In the genomic region with DNA sequence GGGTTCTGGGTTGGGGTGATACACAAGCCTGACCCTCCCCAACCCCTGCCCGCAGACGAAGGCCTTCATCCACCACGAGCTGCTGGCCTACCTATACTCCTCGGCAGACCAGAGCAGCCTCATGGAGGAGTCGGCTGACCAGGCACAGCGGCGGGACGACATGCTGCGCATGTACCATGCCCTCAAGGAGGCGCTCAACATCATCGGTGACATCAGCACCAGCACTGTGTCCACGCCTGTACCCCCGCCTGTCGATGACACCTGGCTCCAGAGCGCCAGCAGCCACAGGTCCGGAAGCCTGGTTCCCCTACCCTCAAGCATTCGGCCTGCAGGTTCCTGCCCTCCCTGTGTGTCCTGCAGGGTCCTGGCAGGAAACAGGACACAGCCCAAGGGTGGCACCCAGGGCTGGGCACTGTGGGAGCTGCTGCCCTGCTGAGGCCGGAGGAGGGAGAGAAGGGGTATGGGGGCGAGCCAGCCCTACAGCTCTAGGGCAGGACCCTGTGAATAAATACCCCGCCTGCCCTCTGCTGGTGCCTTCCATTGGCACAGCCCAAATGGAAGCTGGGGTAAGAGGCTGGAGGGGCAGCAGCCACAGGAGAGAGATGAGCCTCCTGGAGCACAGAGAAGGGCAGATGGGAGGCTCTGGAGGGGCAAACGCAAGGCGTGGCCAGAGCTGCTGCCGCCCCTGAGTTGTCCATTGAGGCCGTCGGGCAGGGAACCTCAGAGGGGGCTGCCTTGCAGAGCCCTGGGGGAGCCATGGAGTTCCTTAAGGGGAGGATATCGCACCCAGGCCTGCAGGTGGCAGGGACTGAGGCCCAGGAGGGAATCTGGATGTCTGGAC, we compare ENCODE assay signal across 2 cellular contexts.
TF ChIP-seq lines count a peak whose summit lies in the region.

No MANE protein-coding gene starts in this region.

TF ChIP-seq in Ishikawa, 13 proteins besides CTCF, POLR2A, EP300 and RAD21:
- no peak for TF ChIP-seq TCF12 (IDR thresholded peaks at IDR 0.05; ENCODE audit: low read depth)
- TF ChIP-seq, protein P1, sequence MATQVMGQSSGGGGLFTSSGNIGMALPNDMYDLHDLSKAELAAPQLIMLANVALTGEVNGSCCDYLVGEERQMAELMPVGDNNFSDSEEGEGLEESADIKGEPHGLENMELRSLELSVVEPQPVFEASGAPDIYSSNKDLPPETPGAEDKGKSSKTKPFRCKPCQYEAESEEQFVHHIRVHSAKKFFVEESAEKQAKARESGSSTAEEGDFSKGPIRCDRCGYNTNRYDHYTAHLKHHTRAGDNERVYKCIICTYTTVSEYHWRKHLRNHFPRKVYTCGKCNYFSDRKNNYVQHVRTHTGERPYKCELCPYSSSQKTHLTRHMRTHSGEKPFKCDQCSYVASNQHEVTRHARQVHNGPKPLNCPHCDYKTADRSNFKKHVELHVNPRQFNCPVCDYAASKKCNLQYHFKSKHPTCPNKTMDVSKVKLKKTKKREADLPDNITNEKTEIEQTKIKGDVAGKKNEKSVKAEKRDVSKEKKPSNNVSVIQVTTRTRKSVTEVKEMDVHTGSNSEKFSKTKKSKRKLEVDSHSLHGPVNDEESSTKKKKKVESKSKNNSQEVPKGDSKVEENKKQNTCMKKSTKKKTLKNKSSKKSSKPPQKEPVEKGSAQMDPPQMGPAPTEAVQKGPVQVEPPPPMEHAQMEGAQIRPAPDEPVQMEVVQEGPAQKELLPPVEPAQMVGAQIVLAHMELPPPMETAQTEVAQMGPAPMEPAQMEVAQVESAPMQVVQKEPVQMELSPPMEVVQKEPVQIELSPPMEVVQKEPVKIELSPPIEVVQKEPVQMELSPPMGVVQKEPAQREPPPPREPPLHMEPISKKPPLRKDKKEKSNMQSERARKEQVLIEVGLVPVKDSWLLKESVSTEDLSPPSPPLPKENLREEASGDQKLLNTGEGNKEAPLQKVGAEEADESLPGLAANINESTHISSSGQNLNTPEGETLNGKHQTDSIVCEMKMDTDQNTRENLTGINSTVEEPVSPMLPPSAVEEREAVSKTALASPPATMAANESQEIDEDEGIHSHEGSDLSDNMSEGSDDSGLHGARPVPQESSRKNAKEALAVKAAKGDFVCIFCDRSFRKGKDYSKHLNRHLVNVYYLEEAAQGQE (IDR thresholded peaks at IDR 0.05; ENCODE audit: low read depth) = no peak
- no peak for TF ChIP-seq CEBPB (IDR thresholded peaks at IDR 0.05)
- TF ChIP-seq YY1 (IDR thresholded peaks at IDR 0.05; ENCODE audit: low read depth) = no peak
- TF ChIP-seq TEAD4 (IDR thresholded peaks at IDR 0.05) = no peak
- no peak for TF ChIP-seq CREB1 (IDR thresholded peaks at IDR 0.05; ENCODE audit: low read depth)
- no peak for TF ChIP-seq EGR1 (IDR thresholded peaks at IDR 0.05)
- TF ChIP-seq FOXM1 (IDR thresholded peaks at IDR 0.05; ENCODE audit: borderline replicate concordance, low read depth) = no peak
- TF ChIP-seq, protein P2, sequence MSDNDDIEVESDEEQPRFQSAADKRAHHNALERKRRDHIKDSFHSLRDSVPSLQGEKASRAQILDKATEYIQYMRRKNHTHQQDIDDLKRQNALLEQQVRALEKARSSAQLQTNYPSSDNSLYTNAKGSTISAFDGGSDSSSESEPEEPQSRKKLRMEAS (IDR thresholded peaks at IDR 0.05) = no peak
- TF ChIP-seq TAF1 (IDR thresholded peaks at IDR 0.05; ENCODE audit: low read depth) = no peak
- TF ChIP-seq NFIC (IDR thresholded peaks at IDR 0.05) = no peak
- no peak for TF ChIP-seq ZBTB7A (IDR thresholded peaks at IDR 0.05; ENCODE audit: low read depth)
- TF ChIP-seq, protein P3, sequence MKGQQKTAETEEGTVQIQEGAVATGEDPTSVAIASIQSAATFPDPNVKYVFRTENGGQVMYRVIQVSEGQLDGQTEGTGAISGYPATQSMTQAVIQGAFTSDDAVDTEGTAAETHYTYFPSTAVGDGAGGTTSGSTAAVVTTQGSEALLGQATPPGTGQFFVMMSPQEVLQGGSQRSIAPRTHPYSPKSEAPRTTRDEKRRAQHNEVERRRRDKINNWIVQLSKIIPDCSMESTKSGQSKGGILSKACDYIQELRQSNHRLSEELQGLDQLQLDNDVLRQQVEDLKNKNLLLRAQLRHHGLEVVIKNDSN (IDR thresholded peaks at IDR 0.05) = no peak

TF ChIP-seq in K562, 482 proteins besides CTCF, POLR2A, EP300 and RAD21:
- TF ChIP-seq, protein P4, sequence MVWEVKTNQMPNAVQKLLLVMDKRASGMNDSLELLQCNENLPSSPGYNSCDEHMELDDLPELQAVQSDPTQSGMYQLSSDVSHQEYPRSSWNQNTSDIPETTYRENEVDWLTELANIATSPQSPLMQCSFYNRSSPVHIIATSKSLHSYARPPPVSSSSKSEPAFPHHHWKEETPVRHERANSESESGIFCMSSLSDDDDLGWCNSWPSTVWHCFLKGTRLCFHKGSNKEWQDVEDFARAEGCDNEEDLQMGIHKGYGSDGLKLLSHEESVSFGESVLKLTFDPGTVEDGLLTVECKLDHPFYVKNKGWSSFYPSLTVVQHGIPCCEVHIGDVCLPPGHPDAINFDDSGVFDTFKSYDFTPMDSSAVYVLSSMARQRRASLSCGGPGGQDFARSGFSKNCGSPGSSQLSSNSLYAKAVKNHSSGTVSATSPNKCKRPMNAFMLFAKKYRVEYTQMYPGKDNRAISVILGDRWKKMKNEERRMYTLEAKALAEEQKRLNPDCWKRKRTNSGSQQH (CRISPR knock-in tag; IDR thresholded peaks at IDR 0.05) = no peak
- TF ChIP-seq PTBP1 (IDR thresholded peaks at IDR 0.05; ENCODE audit: low read depth, low read length) (no peak), RBM22 (IDR thresholded peaks at IDR 0.05; ENCODE audit: low read depth, low read length, poor library complexity, severe bottlenecking) (peak; percentile 76), ZC3H8 (IDR thresholded peaks at IDR 0.05) (no peak), SMAD2 (IDR thresholded peaks at IDR 0.05; ENCODE audit: low read depth, low read length) (no peak), RUNX1 (IDR thresholded peaks at IDR 0.05; ENCODE audit: low read depth) (no peak), FOXA3 (CRISPR knock-in tag; conservative IDR thresholded peaks at IDR 0.05 in 1 of 2, IDR thresholded peaks at IDR 0.05 in 1 of 2) (peak in 1 of 2 experiments; percentile 40; a peak in 1 of 4 replicates), RBM14 (IDR thresholded peaks at IDR 0.05; ENCODE audit: borderline replicate concordance, insufficient read depth, low read depth, low read length) (no peak), CREM (IDR thresholded peaks at IDR 0.05; ENCODE audit: low read depth) (peak; percentile 66; the same call in 1 of the 2 replicates), CBX2 (IDR thresholded peaks at IDR 0.05; ENCODE audit: insufficient read depth, low read length, poor library complexity, severe bottlenecking) (no peak), FOXM1 (IDR thresholded peaks at IDR 0.05; ENCODE audit: low read depth) (no peak), FOXM1 (CRISPR knock-in tag; IDR thresholded peaks at IDR 0.05; ENCODE audit: low read depth) (no peak), POLR3G (IDR thresholded peaks at IDR 0.05; ENCODE audit: extremely low read depth, insufficient read length, insufficient replicate concordance) (no peak), SMC3 (conservative IDR thresholded peaks at IDR 0.05; ENCODE audit: insufficient read depth, low read depth, low read length) (no peak), CREB1 (IDR thresholded peaks at IDR 0.05) (0 out of 2 replicates have a peak, but pooled peaks have one; percentile 13), CREB1 (CRISPR knock-in tag; IDR thresholded peaks at IDR 0.05) (peak; percentile 47; the same call in 1 of the 2 replicates), NCOA2 (IDR thresholded peaks at IDR 0.05; ENCODE audit: partially characterized antibody in 2 of 2) (no peak), ZNF668 (CRISPR knock-in tag; IDR thresholded peaks at IDR 0.05) (no peak), KDM2B (CRISPR knock-in tag; IDR thresholded peaks at IDR 0.05) (no peak), ATF1 (CRISPR knock-in tag; IDR thresholded peaks at IDR 0.05) (no peak), ATF1 (tag; IDR thresholded peaks at IDR 0.05) (peak; percentile 48), NFIC (IDR thresholded peaks at IDR 0.05) (peak; percentile 23; the same call in 1 of the 2 replicates), POLR2G (IDR thresholded peaks at IDR 0.05; ENCODE audit: low read depth, low read length) (peak; percentile 52)
- TF ChIP-seq, protein P2 (CRISPR knock-in tag; IDR thresholded peaks at IDR 0.05) = peak; percentile 74
- TF ChIP-seq, protein P5, sequence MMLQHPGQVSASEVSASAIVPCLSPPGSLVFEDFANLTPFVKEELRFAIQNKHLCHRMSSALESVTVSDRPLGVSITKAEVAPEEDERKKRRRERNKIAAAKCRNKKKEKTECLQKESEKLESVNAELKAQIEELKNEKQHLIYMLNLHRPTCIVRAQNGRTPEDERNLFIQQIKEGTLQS (IDR thresholded peaks at IDR 0.05) = peak; percentile 77
- TF ChIP-seq, protein P5 (CRISPR knock-in tag; conservative IDR thresholded peaks at IDR 0.05) = no peak
- TF ChIP-seq, protein P6, sequence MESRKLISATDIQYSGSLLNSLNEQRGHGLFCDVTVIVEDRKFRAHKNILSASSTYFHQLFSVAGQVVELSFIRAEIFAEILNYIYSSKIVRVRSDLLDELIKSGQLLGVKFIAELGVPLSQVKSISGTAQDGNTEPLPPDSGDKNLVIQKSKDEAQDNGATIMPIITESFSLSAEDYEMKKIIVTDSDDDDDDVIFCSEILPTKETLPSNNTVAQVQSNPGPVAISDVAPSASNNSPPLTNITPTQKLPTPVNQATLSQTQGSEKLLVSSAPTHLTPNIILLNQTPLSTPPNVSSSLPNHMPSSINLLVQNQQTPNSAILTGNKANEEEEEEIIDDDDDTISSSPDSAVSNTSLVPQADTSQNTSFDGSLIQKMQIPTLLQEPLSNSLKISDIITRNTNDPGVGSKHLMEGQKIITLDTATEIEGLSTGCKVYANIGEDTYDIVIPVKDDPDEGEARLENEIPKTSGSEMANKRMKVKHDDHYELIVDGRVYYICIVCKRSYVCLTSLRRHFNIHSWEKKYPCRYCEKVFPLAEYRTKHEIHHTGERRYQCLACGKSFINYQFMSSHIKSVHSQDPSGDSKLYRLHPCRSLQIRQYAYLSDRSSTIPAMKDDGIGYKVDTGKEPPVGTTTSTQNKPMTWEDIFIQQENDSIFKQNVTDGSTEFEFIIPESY (CRISPR knock-in tag; IDR thresholded peaks at IDR 0.05) = peak; percentile 100
- TF ChIP-seq, protein P7, sequence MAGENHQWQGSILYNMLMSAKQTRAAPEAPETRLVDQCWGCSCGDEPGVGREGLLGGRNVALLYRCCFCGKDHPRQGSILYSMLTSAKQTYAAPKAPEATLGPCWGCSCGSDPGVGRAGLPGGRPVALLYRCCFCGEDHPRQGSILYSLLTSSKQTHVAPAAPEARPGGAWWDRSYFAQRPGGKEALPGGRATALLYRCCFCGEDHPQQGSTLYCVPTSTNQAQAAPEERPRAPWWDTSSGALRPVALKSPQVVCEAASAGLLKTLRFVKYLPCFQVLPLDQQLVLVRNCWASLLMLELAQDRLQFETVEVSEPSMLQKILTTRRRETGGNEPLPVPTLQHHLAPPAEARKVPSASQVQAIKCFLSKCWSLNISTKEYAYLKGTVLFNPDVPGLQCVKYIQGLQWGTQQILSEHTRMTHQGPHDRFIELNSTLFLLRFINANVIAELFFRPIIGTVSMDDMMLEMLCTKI (IDR thresholded peaks at IDR 0.05; ENCODE audit: partially characterized antibody) = no peak
- TF ChIP-seq, protein P8, sequence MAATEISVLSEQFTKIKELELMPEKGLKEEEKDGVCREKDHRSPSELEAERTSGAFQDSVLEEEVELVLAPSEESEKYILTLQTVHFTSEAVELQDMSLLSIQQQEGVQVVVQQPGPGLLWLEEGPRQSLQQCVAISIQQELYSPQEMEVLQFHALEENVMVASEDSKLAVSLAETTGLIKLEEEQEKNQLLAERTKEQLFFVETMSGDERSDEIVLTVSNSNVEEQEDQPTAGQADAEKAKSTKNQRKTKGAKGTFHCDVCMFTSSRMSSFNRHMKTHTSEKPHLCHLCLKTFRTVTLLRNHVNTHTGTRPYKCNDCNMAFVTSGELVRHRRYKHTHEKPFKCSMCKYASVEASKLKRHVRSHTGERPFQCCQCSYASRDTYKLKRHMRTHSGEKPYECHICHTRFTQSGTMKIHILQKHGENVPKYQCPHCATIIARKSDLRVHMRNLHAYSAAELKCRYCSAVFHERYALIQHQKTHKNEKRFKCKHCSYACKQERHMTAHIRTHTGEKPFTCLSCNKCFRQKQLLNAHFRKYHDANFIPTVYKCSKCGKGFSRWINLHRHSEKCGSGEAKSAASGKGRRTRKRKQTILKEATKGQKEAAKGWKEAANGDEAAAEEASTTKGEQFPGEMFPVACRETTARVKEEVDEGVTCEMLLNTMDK (IDR thresholded peaks at IDR 0.05; ENCODE audit: borderline replicate concordance, insufficient read depth, low read depth, low read length, poor library complexity, severe bottlenecking) = peak; percentile 23
- TF ChIP-seq, protein P9, sequence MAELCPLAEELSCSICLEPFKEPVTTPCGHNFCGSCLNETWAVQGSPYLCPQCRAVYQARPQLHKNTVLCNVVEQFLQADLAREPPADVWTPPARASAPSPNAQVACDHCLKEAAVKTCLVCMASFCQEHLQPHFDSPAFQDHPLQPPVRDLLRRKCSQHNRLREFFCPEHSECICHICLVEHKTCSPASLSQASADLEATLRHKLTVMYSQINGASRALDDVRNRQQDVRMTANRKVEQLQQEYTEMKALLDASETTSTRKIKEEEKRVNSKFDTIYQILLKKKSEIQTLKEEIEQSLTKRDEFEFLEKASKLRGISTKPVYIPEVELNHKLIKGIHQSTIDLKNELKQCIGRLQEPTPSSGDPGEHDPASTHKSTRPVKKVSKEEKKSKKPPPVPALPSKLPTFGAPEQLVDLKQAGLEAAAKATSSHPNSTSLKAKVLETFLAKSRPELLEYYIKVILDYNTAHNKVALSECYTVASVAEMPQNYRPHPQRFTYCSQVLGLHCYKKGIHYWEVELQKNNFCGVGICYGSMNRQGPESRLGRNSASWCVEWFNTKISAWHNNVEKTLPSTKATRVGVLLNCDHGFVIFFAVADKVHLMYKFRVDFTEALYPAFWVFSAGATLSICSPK (IDR thresholded peaks at IDR 0.05; ENCODE audit: borderline replicate concordance) = no peak
- TF ChIP-seq, protein P3 (CRISPR knock-in tag; IDR thresholded peaks at IDR 0.05) = 0 out of 2 replicates have a peak, but pooled peaks have one; percentile 37
